23 cellular contexts compared by ENCODE assay signal in genomic region chr5:102835715-102836114, GRCh38.
"Had no signal": no experiment of that assay in that cellular context is flagged by ENCODE, and none has a peak within 500 bp of the region (broad histone marks: within the 10 kb centered on the region; RNA-seq: fewer than 3 reads in every experiment).

No MANE protein-coding gene starts in this region.

- ATAC-seq: activated CD8-positive, alpha-beta memory T cell treated with anti-CD3 and anti-CD28 coated beads, Interleukin-2, amount 10 ng/mL, durations not matched to agents 7 days and 5 days; PC-3; SK-N-SH treated with all-trans-retinoic acid at 6 μM for 48 hours; T-cell had no signal

- DNase-seq: activated B cell treated with CpG ODN at 0.5 μM for 24 hours; activated CD4-positive, alpha-beta T cell treated with anti-CD3 and anti-CD28 coated beads for 1 hour; activated CD4-positive, alpha-beta T cell treated with anti-CD3 and anti-CD28 coated beads, Interleukin-2, amount 10 ng/mL, durations not matched to agents 24 days and 14 days; activated CD4-positive, alpha-beta T cell treated with anti-CD3 and anti-CD28 coated beads, Interleukin-2, amount 50 U/mL, for 48 hours; activated CD8-positive, alpha-beta memory T cell treated with anti-CD3 and anti-CD28 coated beads, Interleukin-2, amount 10 ng/mL, durations not matched to agents 7 days and 5 days; activated effector memory CD4-positive, alpha-beta T cell treated with Interleukin-2 at 50 U/mL for 16 hours; activated naive CD4-positive, alpha-beta T cell; activated T-cell treated with anti-CD3 and anti-CD28 coated beads, Interleukin-2, amount 50 U/mL, for 24 hours; aorta; central memory CD4-positive, alpha-beta T cell; MM.1S; NCI-H1092; NCI-H1417; NCI-H1930; NCI-H2171 treated with DMSO at 0.1 percent for 48 hours; NCI-H510A treated with DMSO at 0.1 percent for 48 hours; NCI-H69; PC-3; SHP77; T-cell; T-helper 2 cell; T1000 had no signal
